ENCODE assay signal across 24 cellular contexts in genomic region chr11:120043323-120043945, GRCh38.
"Had no signal": no experiment of that assay in that cellular context is flagged by ENCODE, and none has a peak within 500 bp of the region (broad histone marks: within the 10 kb centered on the region; RNA-seq: fewer than 3 reads in every experiment).

No MANE protein-coding gene starts in this region.

- H3K4me3 ChIP-seq: adrenal gland, ascending aorta, dorsolateral prefrontal cortex, heart left ventricle, sigmoid colon, smooth muscle cell, thoracic aorta, upper lobe of left lung had no signal

- H3K27ac ChIP-seq: adrenal gland, ascending aorta, brain microvascular endothelial cell, dorsolateral prefrontal cortex, epithelial cell of prostate, heart left ventricle, sigmoid colon, thoracic aorta, upper lobe of left lung had no signal

- H3K4me2 ChIP-seq: smooth muscle cell had no signal

- H3K27me3 ChIP-seq: adrenal gland, ascending aorta, brain microvascular endothelial cell, dorsolateral prefrontal cortex, sigmoid colon, upper lobe of left lung had no signal

- H3K27ac Mint-ChIP-seq: activated B cell treated with CpG ODN at 0.5 μM for 24 hours; activated CD4-positive, alpha-beta memory T cell treated with anti-CD3 and anti-CD28 coated beads for 36 hours; activated CD4-positive, alpha-beta T cell treated with anti-CD3 and anti-CD28 coated beads for 36 hours; activated naive CD8-positive, alpha-beta T cell; memory B cell; T-helper 1 cell treated with Interleukin-12 subunit alpha and Interleukin-12 subunit beta and Interleukin-4 antibody, amounts not matched to agents 30 μg/mL and 1 μg/mL, for 36 hours had no signal

- FAIRE-seq: islet of Langerhans had no signal

- H3K36me3 Mint-ChIP-seq: activated CD4-positive, alpha-beta memory T cell treated with anti-CD3 and anti-CD28 coated beads for 36 hours; activated naive CD8-positive, alpha-beta T cell; memory B cell had no signal

- H3K36me3 ChIP-seq: adrenal gland, ascending aorta, brain microvascular endothelial cell, heart left ventricle, sigmoid colon, thoracic aorta, upper lobe of left lung had no signal

- DNase-seq: activated B cell treated with CpG ODN at 0.5 μM for 24 hours; activated CD4-positive, alpha-beta memory T cell treated with anti-CD3 and anti-CD28 coated beads for 36 hours; activated CD4-positive, alpha-beta T cell treated with anti-CD3 and anti-CD28 coated beads for 36 hours; activated T-cell treated with anti-CD3 and anti-CD28 coated beads, Interleukin-2, amount 50 U/mL, for 1 hour; adrenal gland; brain microvascular endothelial cell; central memory CD4-positive, alpha-beta T cell; dorsolateral prefrontal cortex; left cardiac atrium; nucleus accumbens; posterior cingulate gyrus; sigmoid colon; stimulated activated CD4-positive, alpha-beta T cell treated with anti-CD3 and anti-CD28 coated beads, Interleukin-2, amount 100 ng/mL, for 48 hours; stimulated activated naive CD4-positive, alpha-beta T cell treated with Interleukin-2 at 50 U/mL for 16 hours; upper lobe of left lung had no signal

- H3K4me1 ChIP-seq: adrenal gland, ascending aorta, heart left ventricle, upper lobe of left lung had no signal

- ATAC-seq: activated CD4-positive, alpha-beta T cell treated with anti-CD3 and anti-CD28 coated beads for 36 hours; heart left ventricle; left cardiac atrium had no signal

- H3K4me3 Mint-ChIP-seq: activated B cell treated with CpG ODN at 0.5 μM for 24 hours; activated CD4-positive, alpha-beta memory T cell treated with anti-CD3 and anti-CD28 coated beads for 36 hours; activated CD4-positive, alpha-beta T cell treated with anti-CD3 and anti-CD28 coated beads for 36 hours; activated naive CD8-positive, alpha-beta T cell; memory B cell; T-helper 1 cell treated with Interleukin-12 subunit alpha and Interleukin-12 subunit beta and Interleukin-4 antibody, amounts not matched to agents 30 μg/mL and 1 μg/mL, for 36 hours had no signal

- H3K4me1 Mint-ChIP-seq: activated B cell treated with CpG ODN at 0.5 μM for 24 hours; activated CD4-positive, alpha-beta T cell treated with anti-CD3 and anti-CD28 coated beads for 36 hours; memory B cell had no signal
